Comparison of ENCODE assay signal across 1 cellular context in genomic region chr12:120347766-120348165, GRCh38.
TF ChIP-seq lines count a peak whose summit lies in the region.

No MANE protein-coding gene starts in this region.

TF ChIP-seq in K562, 482 proteins besides CTCF, POLR2A, EP300 and RAD21:
- TF ChIP-seq E2F6 (IDR thresholded peaks at IDR 0.05; ENCODE audit: borderline replicate concordance in 1 of 2, extremely low read depth in 1 of 2, insufficient read depth in 1 of 2, insufficient read length in 1 of 2, low read depth in 1 of 2, low read length in 1 of 2, poor library complexity in 1 of 2, severe bottlenecking in 1 of 2) = no peak
- TF ChIP-seq SMAD2 (IDR thresholded peaks at IDR 0.05; ENCODE audit: low read depth, low read length) = no peak
- TF ChIP-seq ATF7 (IDR thresholded peaks at IDR 0.05) = no peak
- TF ChIP-seq CREB3L1 (IDR thresholded peaks at IDR 0.05; ENCODE audit: borderline replicate concordance, low read depth) = no peak
- no peak for TF ChIP-seq TCF7L2 (IDR thresholded peaks at IDR 0.05; ENCODE audit: low read depth, low read length)
- TF ChIP-seq HIVEP1 (CRISPR knock-in tag; IDR thresholded peaks at IDR 0.05) = no peak
- no peak for TF ChIP-seq CC2D1A (IDR thresholded peaks at IDR 0.05)
- TF ChIP-seq ZNF282 (CRISPR knock-in tag; IDR thresholded peaks at IDR 0.05) = no peak
- no peak for TF ChIP-seq SMARCA5 (IDR thresholded peaks at IDR 0.05)
- TF ChIP-seq ZNF184 (CRISPR knock-in tag; IDR thresholded peaks at IDR 0.05) = no peak
- TF ChIP-seq HNRNPK (IDR thresholded peaks at IDR 0.05; ENCODE audit: low read depth, low read length, poor library complexity, severe bottlenecking) = no peak
- no peak for TF ChIP-seq ZNF589 (CRISPR knock-in tag; IDR thresholded peaks at IDR 0.05; ENCODE audit: low read depth)
- no peak for TF ChIP-seq MYC (IDR thresholded peaks at IDR 0.05; ENCODE audit: low read depth, low read length)
- no peak for TF ChIP-seq MYC (CRISPR knock-in tag; IDR thresholded peaks at IDR 0.05; ENCODE audit: borderline replicate concordance, low read depth)
- no peak for TF ChIP-seq BRF2 (IDR thresholded peaks at IDR 0.05; ENCODE audit: borderline replicate concordance, insufficient read depth, insufficient read length)
- TF ChIP-seq PHF21A (IDR thresholded peaks at IDR 0.05; ENCODE audit: borderline replicate concordance, low read depth) = no peak
- no peak for TF ChIP-seq TRIM28 (IDR thresholded peaks at IDR 0.05)
- TF ChIP-seq ETS1 (conservative IDR thresholded peaks at IDR 0.05; ENCODE audit: control insufficient read depth, low read depth, low read length) = no peak
- no peak for TF ChIP-seq ZBTB17 (CRISPR knock-in tag; IDR thresholded peaks at IDR 0.05)
- TF ChIP-seq, protein P1, sequence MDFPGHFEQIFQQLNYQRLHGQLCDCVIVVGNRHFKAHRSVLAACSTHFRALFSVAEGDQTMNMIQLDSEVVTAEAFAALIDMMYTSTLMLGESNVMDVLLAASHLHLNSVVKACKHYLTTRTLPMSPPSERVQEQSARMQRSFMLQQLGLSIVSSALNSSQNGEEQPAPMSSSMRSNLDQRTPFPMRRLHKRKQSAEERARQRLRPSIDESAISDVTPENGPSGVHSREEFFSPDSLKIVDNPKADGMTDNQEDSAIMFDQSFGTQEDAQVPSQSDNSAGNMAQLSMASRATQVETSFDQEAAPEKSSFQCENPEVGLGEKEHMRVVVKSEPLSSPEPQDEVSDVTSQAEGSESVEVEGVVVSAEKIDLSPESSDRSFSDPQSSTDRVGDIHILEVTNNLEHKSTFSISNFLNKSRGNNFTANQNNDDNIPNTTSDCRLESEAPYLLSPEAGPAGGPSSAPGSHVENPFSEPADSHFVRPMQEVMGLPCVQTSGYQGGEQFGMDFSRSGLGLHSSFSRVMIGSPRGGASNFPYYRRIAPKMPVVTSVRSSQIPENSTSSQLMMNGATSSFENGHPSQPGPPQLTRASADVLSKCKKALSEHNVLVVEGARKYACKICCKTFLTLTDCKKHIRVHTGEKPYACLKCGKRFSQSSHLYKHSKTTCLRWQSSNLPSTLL (IDR thresholded peaks at IDR 0.05) = no peak
- TF ChIP-seq NFIC (IDR thresholded peaks at IDR 0.05) = no peak
